ENCODE assay signal across 7 cellular contexts in the genomic region with DNA sequence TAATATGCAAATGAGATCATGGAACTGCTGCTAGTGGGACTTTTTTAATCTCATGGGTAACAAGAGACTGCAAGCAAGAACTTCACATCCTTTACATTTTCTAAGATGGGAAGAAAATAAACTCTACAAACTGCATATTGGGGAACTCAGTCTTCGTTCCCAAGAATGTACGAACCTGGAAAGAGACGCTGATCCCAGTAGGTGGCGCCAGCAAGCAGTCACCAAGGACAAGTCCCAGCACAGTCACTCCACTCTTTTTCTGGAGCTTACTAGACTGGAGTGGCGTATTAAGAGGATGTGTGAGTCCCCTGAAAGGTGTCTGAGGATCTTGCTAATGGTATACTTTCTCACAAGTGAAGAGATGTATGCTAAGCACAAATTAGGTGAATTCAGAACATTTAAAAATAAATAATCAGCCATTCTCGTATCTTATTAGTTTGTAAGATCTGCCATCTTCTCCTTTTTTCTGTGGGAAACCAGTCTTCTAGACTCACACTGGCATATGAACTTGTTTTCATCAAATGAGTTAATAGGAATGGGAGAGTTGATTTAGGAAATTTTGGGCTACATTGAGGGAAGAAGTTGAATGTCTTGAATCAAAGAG. TPM values are rescaled to one million over a fixed set of nuclear protein-coding genes. Genes with fewer than 3 reads are reported as not detected.
DNase-seq lines count a peak whose midpoint lies in the region; ATAC-seq and TF ChIP-seq lines count a peak whose summit lies in the region.

No MANE protein-coding gene starts in this region.

- H3K36me3 Mint-ChIP-seq in activated CD4-positive, alpha-beta memory T cell treated with anti-CD3 and anti-CD28 coated beads, Interleukin-2, amount 10 ng/mL, durations not matched to agents 7 days and 5 days (ENCODE audit: low read depth), result no peaks in the 10 kb centered on the region

- no peaks in the 10 kb centered on the region for H3K36me3 ChIP-seq in neural cell (ENCODE audit: insufficient read depth, low read length)
- no peaks in the 10 kb centered on the region for H3K36me3 ChIP-seq in vagina

- peaks cover 10% of the 10 kb centered on the region for H3K4me1 Mint-ChIP-seq in activated CD4-positive, alpha-beta memory T cell treated with anti-CD3 and anti-CD28 coated beads, Interleukin-2, amount 10 ng/mL, durations not matched to agents 7 days and 5 days

- H3K9ac ChIP-seq in neural cell (ENCODE audit: low read length), result no peak overlapping the region

- no peak overlapping the region for H3K27ac Mint-ChIP-seq in activated CD4-positive, alpha-beta memory T cell treated with anti-CD3 and anti-CD28 coated beads, Interleukin-2, amount 10 ng/mL, durations not matched to agents 7 days and 5 days

- CTCF ChIA-PET in activated CD4-positive, alpha-beta memory T cell treated with anti-CD3 and anti-CD28 coated beads, Interleukin-2, amount 10 ng/mL, durations not matched to agents 7 days and 5 days (lab: Charles Lee), result interaction anchor here (0.7 to 3.3 kb wide), 10 partner anchors 9 to 1479 kb away, joined by 3 to 36 read pairs (median 3); a partner anchor contains a TSS

- H3K9me3 ChIP-seq in neural cell (ENCODE audit: low read length) (no peaks in the 10 kb centered on the region), vagina (no peaks in the 10 kb centered on the region)

- no peak overlapping the region for H2AFZ ChIP-seq in neural cell (ENCODE audit: low read depth, low read length)

- peak; percentile 53 for ATAC-seq in HG03280 (IDR thresholded peaks at IDR 0.05; ENCODE audit: unreplicated experiment)

- H3K79me2 ChIP-seq in neural cell (replicated peaks; ENCODE audit: insufficient read depth, low read length), result no peaks in the 10 kb centered on the region

- intact Hi-C loops in vagina (cut with DNase I), result loop anchor here (10.0 kb wide), 1 partner anchor 315 kb away; no protein-coding TSS in a partner anchor

- peaks cover 27% of the 10 kb centered on the region for H3K27me3 Mint-ChIP-seq in activated CD4-positive, alpha-beta memory T cell treated with anti-CD3 and anti-CD28 coated beads, Interleukin-2, amount 10 ng/mL, durations not matched to agents 7 days and 5 days

- H3K4me3 Mint-ChIP-seq in activated CD4-positive, alpha-beta memory T cell treated with anti-CD3 and anti-CD28 coated beads, Interleukin-2, amount 10 ng/mL, durations not matched to agents 7 days and 5 days, result no peak overlapping the region

- peak; percentile 18 to 82 for DNase-seq in NCI-H524 (lab: John Stamatoyannopoulos, UW)
- peak; percentile 51 for DNase-seq in activated CD4-positive, alpha-beta memory T cell treated with anti-CD3 and anti-CD28 coated beads, Interleukin-2, amount 10 ng/mL, durations not matched to agents 7 days and 5 days
- DNase-seq in erythroblast (lab: John Stamatoyannopoulos, UW), result peak; percentile 45 to 69
- DNase-seq in vagina (ENCODE audit: extremely low spot score in 2 of 2), result no peak

- no peaks in the 10 kb centered on the region for H3K4me1 ChIP-seq in vagina

- H3K9me3 Mint-ChIP-seq in activated CD4-positive, alpha-beta memory T cell treated with anti-CD3 and anti-CD28 coated beads, Interleukin-2, amount 10 ng/mL, durations not matched to agents 7 days and 5 days, result no peaks in the 10 kb centered on the region

- no peak overlapping the region for H3K4me3 ChIP-seq in neural cell (ENCODE audit: low read length)
- no peak overlapping the region for H3K4me3 ChIP-seq in vagina

- H4K20me1 ChIP-seq in neural cell (ENCODE audit: insufficient read depth), result no peaks in the 10 kb centered on the region

- H3F3A ChIP-seq in neural cell (ENCODE audit: insufficient read depth, low read length, poor library complexity, severe bottlenecking), result no peaks in the 10 kb centered on the region

- TF ChIP-seq POLR2A in erythroblast (IDR thresholded peaks at IDR 0.05; ENCODE audit: low read length), result no peak
- no peak for TF ChIP-seq POLR2A in vagina (IDR thresholded peaks at IDR 0.05)

- TF ChIP-seq CTCF in GM12872 (IDR thresholded peaks at IDR 0.05; ENCODE audit: insufficient read depth, low read depth, low read length) (peak; percentile 88), neural cell (IDR thresholded peaks at IDR 0.05; ENCODE audit: poor library complexity, severe bottlenecking) (peak; percentile 74), vagina (IDR thresholded peaks at IDR 0.05) (peak in 2 of 3 experiments; percentile 24 to 39)

- TF ChIP-seq RAD21 in neural cell (conservative IDR thresholded peaks at IDR 0.05), result peak; percentile 73

- H3K27me3 ChIP-seq in neural cell (ENCODE audit: insufficient read depth, low read depth, low read length) (no peaks in the 10 kb centered on the region), vagina (no peaks in the 10 kb centered on the region)

- no peak overlapping the region for H3K4me2 ChIP-seq in neural cell (ENCODE audit: low read length)

- no peaks in the 10 kb centered on the region for H3K9me2 ChIP-seq in neural cell (ENCODE audit: insufficient read depth, low read length)

- POLR2A ChIA-PET in activated CD4-positive, alpha-beta memory T cell treated with anti-CD3 and anti-CD28 coated beads, Interleukin-2, amount 10 ng/mL, durations not matched to agents 7 days and 5 days (lab: Charles Lee), result no interaction called here

- no peak for TF ChIP-seq EP300 in neural cell (conservative IDR thresholded peaks at IDR 0.05; ENCODE audit: poor library complexity, severe bottlenecking)

- H3K27ac ChIP-seq in neural cell (ENCODE audit: low read length) (no peak overlapping the region), vagina (no peak overlapping the region)

TF ChIP-seq in neural cell, 6 proteins besides CTCF, POLR2A, EP300 and RAD21:
- TF ChIP-seq SMC3 (conservative IDR thresholded peaks at IDR 0.05; ENCODE audit: poor library complexity), result peak; percentile 72
- no peak for TF ChIP-seq TAF1 (IDR thresholded peaks at IDR 0.05; ENCODE audit: low read depth)
- TF ChIP-seq MXI1 (conservative IDR thresholded peaks at IDR 0.05; ENCODE audit: poor library complexity, severe bottlenecking), result no peak

RNA-seq across cellular contexts. Expression of a gene that starts 16.0 kb away (rescaled TPM):
- total RNA-seq in activated CD4-positive, alpha-beta memory T cell treated with anti-CD3 and anti-CD28 coated beads, Interleukin-2, amount 10 ng/mL, durations not matched to agents 7 days and 5 days, result 10 to 100 TPM; 39.1 to 41.2 TPM
- polyA plus RNA-seq in neural cell, result 17.6 TPM in 2 replicates
- polyA minus RNA-seq in neural cell, result 41.1 and 47.3 TPM in 2 replicates
- 28.0 TPM for total RNA-seq in vagina

Comparison
In these comparisons a context has a peak if more than half of its experiments do, and no peak if none do; other contexts are left out.
1. CTCF ChIP-seq: peak in every context shown above with its lines; median percentile 88 in GM12872; 74 in neural cell; 32 in vagina.
2. DNase-seq: peak in NCI-H524 (2 of 2), activated CD4-positive, alpha-beta memory T cell treated with anti-CD3 and anti-CD28 coated beads, Interleukin-2, amount 10 ng/mL, durations not matched to agents 7 days and 5 days (single experiment) and erythroblast (2 of 2); none in vagina (0 of 2).